ENCODE assay signal across 8 cellular contexts in genomic region chr13:112510002-112510780, GRCh38.
DNase-seq lines count a peak whose midpoint lies in the region; ATAC-seq and TF ChIP-seq lines count a peak whose summit lies in the region.

No MANE protein-coding gene starts in this region.

- intact Hi-C loops in upper lobe of right lung (cut with DNase I), result no loop called here

- H3K27me3 ChIP-seq in upper lobe of right lung, result no peaks in the 10 kb centered on the region

- TF ChIP-seq CTCF in brain (conservative IDR thresholded peaks at IDR 0.05), result peak; percentile 60 to 77
- TF ChIP-seq CTCF in upper lobe of right lung (IDR thresholded peaks at IDR 0.05), result peak; percentile 48

- H3K9me3 Mint-ChIP-seq in brain, result peaks cover 0 to 2% (median 0%) of the 10 kb centered on the region in 5 experiments

- peaks cover 67% of the 10 kb centered on the region for H3K36me3 ChIP-seq in upper lobe of right lung

- peak; percentile 73 for ATAC-seq in GM19351 (IDR thresholded peaks at IDR 0.05; ENCODE audit: unreplicated experiment)
- ATAC-seq in upper lobe of right lung, result peak; percentile 89
- ATAC-seq in GM21515 (IDR thresholded peaks at IDR 0.05; ENCODE audit: unreplicated experiment), result no peak
- no peak for ATAC-seq in GM19452 (IDR thresholded peaks at IDR 0.05; ENCODE audit: unreplicated experiment)

- H3K36me3 Mint-ChIP-seq in brain, result peaks cover 23% of the 10 kb centered on the region

- no peak overlapping the region for H3K4me3 Mint-ChIP-seq in brain

- no peaks in the 10 kb centered on the region for H3K9me3 ChIP-seq in upper lobe of right lung

- H3K4me1 Mint-ChIP-seq in brain, result peaks cover 13% of the 10 kb centered on the region

- H3K4me1 ChIP-seq in upper lobe of right lung, result no peaks in the 10 kb centered on the region

- peak; percentile 81 for DNase-seq in AG08396 (ENCODE audit: low spot score)
- peak; percentile 31 for DNase-seq in NCI-H226
- peak; percentile 53 for DNase-seq in kidney glomerular epithelial cell (lab: John Stamatoyannopoulos, UW)
- no peak for DNase-seq in upper lobe of right lung

- H3K27me3 Mint-ChIP-seq in brain, result no peaks in the 10 kb centered on the region

- H3K4me3 ChIP-seq in upper lobe of right lung, result no peak overlapping the region

- peak overlapping the region in 4 of 5 experiments; percentile 52 to 78 (median 62) for H3K27ac Mint-ChIP-seq in brain

- H3K27ac ChIP-seq in upper lobe of right lung, result peak overlapping the region; percentile 33

Comparison
In these comparisons a context has a peak if more than half of its experiments do, and no peak if none do; other contexts are left out.
1. ATAC-seq: peak in GM19351 (single experiment) and upper lobe of right lung (single experiment); none in GM21515 (single experiment) and GM19452 (single experiment).